Comparison of ENCODE assay signal across 34 cellular contexts in genomic region chr7:2542011-2542923, GRCh38. TPM values are rescaled to one million over a fixed set of nuclear protein-coding genes. Genes with fewer than 3 reads are reported as not detected.
DNase-seq lines count a peak whose midpoint lies in the region; ATAC-seq, FAIRE-seq and TF ChIP-seq lines count a peak whose summit lies in the region.
"Had no signal": no experiment of that assay in that cellular context is flagged by ENCODE, and none has a peak within 500 bp of the region (broad histone marks: within the 10 kb centered on the region; RNA-seq: fewer than 3 reads in every experiment).

No MANE protein-coding gene starts in this region.

- peaks cover 45% of the 10 kb centered on the region for H3K36me3 Mint-ChIP-seq in activated T-helper 17 cell treated with anti-CD3 and anti-CD28 coated beads, Interleukin-2, amount 50 U/mL, for 72 hours (ENCODE audit: low read depth)
- peaks cover 92% of the 10 kb centered on the region for H3K36me3 Mint-ChIP-seq in stimulated activated effector memory CD8-positive, alpha-beta T cell treated with anti-CD3 and anti-CD28 coated beads, Interleukin-12 subunit alpha, Interleukin-12 subunit beta, amount 100 ng/mL, for 72 hours
- H3K36me3 Mint-ChIP-seq: activated naive CD8-positive, alpha-beta T cell had no signal

- no peak overlapping the region for H3K9ac ChIP-seq in SK-N-SH
- no peak overlapping the region for H3K9ac ChIP-seq in kidney (ENCODE audit: low read length in 2 of 2)

- no peaks in the 10 kb centered on the region for H3K4me1 ChIP-seq in SK-N-SH (ENCODE audit: control insufficient read depth in 1 of 2, insufficient read depth in 2 of 2, low read depth in 1 of 2, low read length in 1 of 2)
- no peaks in the 10 kb centered on the region for H3K4me1 ChIP-seq in kidney (ENCODE audit: control insufficient read depth in 1 of 2, insufficient read depth in 1 of 2, low read depth in 1 of 2, low read length in 2 of 2)
- H3K4me1 ChIP-seq: pancreas, suprapubic skin, vagina had no signal

- H3K27ac Mint-ChIP-seq in activated T-helper 17 cell treated with anti-CD3 and anti-CD28 coated beads, Interleukin-2, amount 50 U/mL, for 72 hours = no peak overlapping the region
- H3K27ac Mint-ChIP-seq in stimulated activated effector memory CD8-positive, alpha-beta T cell treated with anti-CD3 and anti-CD28 coated beads, Interleukin-12 subunit alpha, Interleukin-12 subunit beta, amount 100 ng/mL, for 72 hours = peak overlapping the region; percentile 48
- H3K27ac Mint-ChIP-seq: activated CD4-positive, alpha-beta memory T cell treated with anti-CD3 and anti-CD28 coated beads for 36 hours; activated naive CD8-positive, alpha-beta T cell; T-helper 1 cell treated with Interleukin-12 subunit alpha and Interleukin-12 subunit beta and Interleukin-4 antibody, amounts not matched to agents 30 μg/mL and 1 μg/mL, for 36 hours had no signal

- H3K4me3 ChIP-seq in SK-N-SH (ENCODE audit: low read depth in 2 of 2, low read length in 1 of 2) = no peak overlapping the region
- H3K4me3 ChIP-seq in kidney (ENCODE audit: low read length in 2 of 2) = no peak overlapping the region
- H3K4me3 ChIP-seq: MG63, pancreas, suprapubic skin, vagina had no signal

- no peak for TF ChIP-seq POLR2A in GM12892 (IDR thresholded peaks at IDR 0.05; ENCODE audit: low read depth, low read length)

- no peak for FAIRE-seq in kidney (lab: Jason Lieb, UNC)
- no peak for FAIRE-seq in GM12892 (lab: Jason Lieb, UNC)
- FAIRE-seq: bronchial epithelial cell, frontal cortex, GM18507, HTR-8/SVneo, pancreas, RCC 7860 had no signal

- intact Hi-C loops in kidney (cut with DNase I) = no loop called here

- no peak for TF ChIP-seq CTCF in SK-N-SH (IDR thresholded peaks at IDR 0.05)
- TF ChIP-seq CTCF in kidney (IDR thresholded peaks at IDR 0.05; ENCODE audit: borderline replicate concordance, extremely low read depth, insufficient read depth) = no peak

- H3F3A ChIP-seq in SK-N-SH (replicated peaks; ENCODE audit: insufficient read depth) = peaks cover 3% of the 10 kb centered on the region

- H3K79me2 ChIP-seq in SK-N-SH (ENCODE audit: insufficient read depth) = no peaks in the 10 kb centered on the region

- DNase-seq in SK-N-SH (peak; percentile 35), kidney (peak; percentile 64), C1 segment of cervical spinal cord (lab: John Stamatoyannopoulos, UW) (no peak), GM12892 (ENCODE audit: insufficient read length) (no peak)
- DNase-seq in stimulated activated effector memory CD8-positive, alpha-beta T cell treated with anti-CD3 and anti-CD28 coated beads, Interleukin-12 subunit alpha, Interleukin-12 subunit beta, amount 100 ng/mL, for 72 hours (ENCODE audit: low spot score in 2 of 2) = no peak
- DNase-seq: activated CD4-positive, alpha-beta memory T cell treated with anti-CD3 and anti-CD28 coated beads for 36 hours; activated CD8-positive, alpha-beta memory T cell treated with anti-CD3 and anti-CD28 coated beads, Interleukin-2, amount 50 U/mL, for 4 hours; anterior cingulate cortex; CD4-positive, alpha-beta memory T cell; DMS53; GDM1; KG1; MG63; midbrain; NCI-H2029 treated with DMSO at 0.1 percent for 48 hours; NCI-H526 treated with DMSO at 0.1 percent for 48 hours; nephron progenitor cell; stimulated activated CD4-positive, alpha-beta T cell treated with anti-CD3 and anti-CD28 coated beads, Interleukin-4, amount 100 ng/mL, for 1 hour had no signal

- H3K9me3 ChIP-seq in SK-N-SH = no peaks in the 10 kb centered on the region
- H3K9me3 ChIP-seq in kidney (ENCODE audit: control insufficient read depth in 1 of 2, low read length in 2 of 2) = no peaks in the 10 kb centered on the region
- H3K9me3 ChIP-seq: MG63, pancreas, suprapubic skin, vagina had no signal

- H4K20me1 ChIP-seq in SK-N-SH (ENCODE audit: insufficient read depth) = no peaks in the 10 kb centered on the region

- no peaks in the 10 kb centered on the region for H3K27me3 ChIP-seq in SK-N-SH (ENCODE audit: insufficient read depth)
- H3K27me3 ChIP-seq: MG63, pancreas, suprapubic skin, vagina had no signal

- ATAC-seq in SK-N-SH treated with all-trans-retinoic acid at 6 μM for 48 hours (no peak), GM18867 (IDR thresholded peaks at IDR 0.05; ENCODE audit: unreplicated experiment) (no peak)
- ATAC-seq in activated T-helper 17 cell treated with anti-CD3 and anti-CD28 coated beads, Interleukin-2, amount 50 U/mL, for 72 hours (replicated peaks) = peak; percentile 9
- no peak for ATAC-seq in stimulated activated effector memory CD8-positive, alpha-beta T cell treated with anti-CD3 and anti-CD28 coated beads, Interleukin-12 subunit alpha, Interleukin-12 subunit beta, amount 100 ng/mL, for 72 hours
- ATAC-seq: activated CD4-positive, CD25-positive, alpha-beta regulatory T cell treated with anti-CD3 and anti-CD28 coated beads, Interleukin-2, amount 50 U/mL, for 24 hours; pancreas; right cardiac atrium had no signal

- H3K4me3 Mint-ChIP-seq in activated T-helper 17 cell treated with anti-CD3 and anti-CD28 coated beads, Interleukin-2, amount 50 U/mL, for 72 hours = no peak overlapping the region
- H3K4me3 Mint-ChIP-seq in stimulated activated effector memory CD8-positive, alpha-beta T cell treated with anti-CD3 and anti-CD28 coated beads, Interleukin-12 subunit alpha, Interleukin-12 subunit beta, amount 100 ng/mL, for 72 hours = no peak overlapping the region
- H3K4me3 Mint-ChIP-seq: activated CD4-positive, alpha-beta memory T cell treated with anti-CD3 and anti-CD28 coated beads for 36 hours; activated naive CD8-positive, alpha-beta T cell; nephron progenitor cell; T-helper 1 cell treated with Interleukin-12 subunit alpha and Interleukin-12 subunit beta and Interleukin-4 antibody, amounts not matched to agents 30 μg/mL and 1 μg/mL, for 36 hours had no signal

- CTCF ChIA-PET in SK-N-SH (lab: Yijun Ruan, JAX) = interaction anchor here (0.6 to 0.8 kb wide), 2 partner anchors 34 to 66 kb away, joined by 3 read pairs; no protein-coding TSS in a partner anchor

- no peaks in the 10 kb centered on the region for H3K9me2 ChIP-seq in SK-N-SH

- TF ChIP-seq RAD21 in SK-N-SH (IDR thresholded peaks at IDR 0.05; ENCODE audit: low read length) = no peak

- 94% methylated on average over 26 of the region's 27 CpGs for WGBS in SK-N-SH (ENCODE audit: low lambda C conversion rate)

- no peak for TF ChIP-seq EP300 in SK-N-SH (IDR thresholded peaks at IDR 0.05; ENCODE audit: borderline replicate concordance in 1 of 2, low read depth in 1 of 2, low read length in 1 of 2)

- peaks cover 35 to 66% of the 10 kb centered on the region in 2 experiments for H3K36me3 ChIP-seq in SK-N-SH (replicated peaks in 1 of 2; ENCODE audit: control insufficient read depth in 1 of 2, insufficient read depth in 2 of 2, low read length in 1 of 2)
- peaks cover 8 to 11% of the 10 kb centered on the region in 2 donors for H3K36me3 ChIP-seq in kidney (ENCODE audit: control insufficient read depth in 1 of 2, insufficient read depth in 2 of 2, low read length in 2 of 2)

- H3K27ac ChIP-seq in SK-N-SH (ENCODE audit: low read depth in 2 of 2, low read length in 1 of 2) (no peak overlapping the region), kidney (ENCODE audit: low read depth in 2 of 2, low read length in 2 of 2) (no peak overlapping the region)
- H3K27ac ChIP-seq: 22Rv1, pancreas, suprapubic skin, vagina had no signal

- no peak overlapping the region for H3K4me2 ChIP-seq in SK-N-SH

- no peak overlapping the region for H2AFZ ChIP-seq in SK-N-SH (ENCODE audit: low read depth)

- no peaks in the 10 kb centered on the region for H3K4me1 Mint-ChIP-seq in activated T-helper 17 cell treated with anti-CD3 and anti-CD28 coated beads, Interleukin-2, amount 50 U/mL, for 72 hours
- H3K4me1 Mint-ChIP-seq in stimulated activated effector memory CD8-positive, alpha-beta T cell treated with anti-CD3 and anti-CD28 coated beads, Interleukin-12 subunit alpha, Interleukin-12 subunit beta, amount 100 ng/mL, for 72 hours = no peaks in the 10 kb centered on the region
- H3K4me1 Mint-ChIP-seq: CD4-positive, alpha-beta memory T cell; nephron progenitor cell had no signal

- POLR2A ChIA-PET in SK-N-SH (lab: Yijun Ruan, JAX) = interaction anchor here (0.6 kb wide), 1 partner anchor 102 kb away, joined by 3 read pairs; no protein-coding TSS in a partner anchor

- H3K27me3 Mint-ChIP-seq in activated T-helper 17 cell treated with anti-CD3 and anti-CD28 coated beads, Interleukin-2, amount 50 U/mL, for 72 hours = no peaks in the 10 kb centered on the region
- H3K27me3 Mint-ChIP-seq: activated CD4-positive, alpha-beta memory T cell treated with anti-CD3 and anti-CD28 coated beads for 36 hours; activated naive CD8-positive, alpha-beta T cell; CD4-positive, alpha-beta memory T cell had no signal

- H3K9me3 Mint-ChIP-seq in activated T-helper 17 cell treated with anti-CD3 and anti-CD28 coated beads, Interleukin-2, amount 50 U/mL, for 72 hours = no peaks in the 10 kb centered on the region
- no peaks in the 10 kb centered on the region for H3K9me3 Mint-ChIP-seq in stimulated activated effector memory CD8-positive, alpha-beta T cell treated with anti-CD3 and anti-CD28 coated beads, Interleukin-12 subunit alpha, Interleukin-12 subunit beta, amount 100 ng/mL, for 72 hours
- H3K9me3 Mint-ChIP-seq: activated CD4-positive, alpha-beta memory T cell treated with anti-CD3 and anti-CD28 coated beads for 36 hours; nephron progenitor cell; T-helper 1 cell treated with Interleukin-12 subunit alpha and Interleukin-12 subunit beta and Interleukin-4 antibody, amounts not matched to agents 30 μg/mL and 1 μg/mL, for 36 hours had no signal

RNA-seq across cellular contexts. Expression of gene BRAT1, which starts 13.1 kb away (rescaled TPM):
- polyA plus RNA-seq in SK-N-SH (2012; rRNA removed) = 34.1 and 36.2 TPM in 2 replicates
- polyA plus RNA-seq in SK-N-SH (2012; cell fraction: cytosol; rRNA removed) = 8.3 and 16.1 TPM in 2 replicates
- polyA plus RNA-seq in SK-N-SH (2012; cell fraction: nucleus; rRNA removed) = 154 and 256 TPM in 2 replicates
- total RNA-seq in activated T-helper 17 cell treated with anti-CD3 and anti-CD28 coated beads, Interleukin-2, amount 50 U/mL, for 72 hours = 10 to 100 TPM; 34.0 to 42.8 TPM
- 23.7 TPM for total RNA-seq in kidney
- polyA plus RNA-seq in kidney (ENCODE audit: insufficient read depth, low read depth, low replicate concordance) = 18.7 TPM
- polyA plus RNA-seq in GM12892 (2012; ENCODE audit: missing spikeins) = 7.6 TPM

RNA-seq across cellular contexts. Expression of gene IQCE, which starts 16.5 kb away (rescaled TPM):
- polyA plus RNA-seq in SK-N-SH (2012; rRNA removed) (14.4 and 15.1 TPM in 2 replicates), kidney (ENCODE audit: insufficient read depth, low read depth, low replicate concordance) (6.1 TPM)
- 11.2 and 12.8 TPM in 2 replicates for polyA plus RNA-seq in SK-N-SH (2012; cell fraction: cytosol; rRNA removed)
- 37.7 and 46.3 TPM in 2 replicates for polyA plus RNA-seq in SK-N-SH (2012; cell fraction: nucleus; rRNA removed)
- 10 to 100 TPM; 11.2 to 15.3 TPM for total RNA-seq in activated T-helper 17 cell treated with anti-CD3 and anti-CD28 coated beads, Interleukin-2, amount 50 U/mL, for 72 hours
- total RNA-seq in kidney = 27.8 TPM
- polyA plus RNA-seq in GM12892 (2012; ENCODE audit: missing spikeins) = 2.7 TPM

RNA-seq across cellular contexts. Expression of gene LFNG, which starts 22.7 kb away (rescaled TPM):
- polyA plus RNA-seq in SK-N-SH (2012; rRNA removed) = 7.6 and 9.4 TPM in 2 replicates
- polyA plus RNA-seq in SK-N-SH (2012; cell fraction: cytosol; rRNA removed) = 3.5 and 5.9 TPM in 2 replicates
- polyA plus RNA-seq in SK-N-SH (2012; cell fraction: nucleus; rRNA removed) = 13.3 and 14.4 TPM in 2 replicates
- 10 to 100 TPM; 42.6 to 48.8 TPM for total RNA-seq in activated T-helper 17 cell treated with anti-CD3 and anti-CD28 coated beads, Interleukin-2, amount 50 U/mL, for 72 hours
- 18.4 TPM for total RNA-seq in kidney
- 5.0 TPM for polyA plus RNA-seq in kidney (ENCODE audit: insufficient read depth, low read depth, low replicate concordance)
- 0.17 TPM for polyA plus RNA-seq in GM12892 (2012; ENCODE audit: missing spikeins)

Comparison
In these comparisons a context has a peak if more than half of its experiments do, and no peak if none do; other contexts are left out.
1. DNase-seq: peak in SK-N-SH (single experiment) and kidney (single experiment); none in stimulated activated effector memory CD8-positive, alpha-beta T cell treated with anti-CD3 and anti-CD28 coated beads, Interleukin-12 subunit alpha, Interleukin-12 subunit beta, amount 100 ng/mL, for 72 hours (0 of 2), C1 segment of cervical spinal cord (0 of 14) and GM12892 (single experiment).